Comparison of ENCODE assay signal across 8 cellular contexts in the genomic region with DNA sequence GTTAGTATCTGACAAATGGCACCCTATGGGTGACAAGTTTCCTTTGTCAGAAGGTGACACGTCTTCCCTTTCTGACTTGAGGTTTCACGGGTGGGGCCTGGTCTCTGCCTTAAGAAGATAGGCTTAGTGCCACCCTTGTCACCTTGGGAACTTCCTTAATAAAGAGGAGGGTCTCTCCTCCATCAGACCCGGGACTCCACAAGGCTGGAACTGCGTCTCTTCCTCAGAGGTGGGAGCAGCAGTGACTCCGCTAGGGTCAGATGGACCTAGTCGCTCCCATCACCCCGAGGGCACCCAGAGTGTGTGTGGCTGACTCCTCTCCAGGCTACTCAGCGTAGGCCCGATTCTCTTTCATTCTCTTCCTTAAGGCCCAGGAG.
DNase-seq lines count a peak whose midpoint lies in the region; ATAC-seq and TF ChIP-seq lines count a peak whose summit lies in the region.

No MANE protein-coding gene starts in this region.

- H3K4me1 Mint-ChIP-seq in activated naive CD4-positive, alpha-beta T cell treated with anti-CD3 and anti-CD28 coated beads, Interleukin-2, amount 10 ng/mL, durations not matched to agents 7 days and 5 days, result peaks cover 33% of the 10 kb centered on the region
- H3K4me1 Mint-ChIP-seq in stimulated activated naive CD8-positive, alpha-beta T cell treated with anti-CD3 and anti-CD28 coated beads, Interleukin-15, amount 100 ng/mL, for 72 hours, result peaks cover 28% of the 10 kb centered on the region

- DNase-seq in activated naive CD4-positive, alpha-beta T cell treated with anti-CD3 and anti-CD28 coated beads, Interleukin-2, amount 10 ng/mL, durations not matched to agents 7 days and 5 days, result peak; percentile 42
- DNase-seq in iPS-NIHi7 (ENCODE audit: extremely low spot score) (peak; percentile 18), NCI-H2196 treated with DMSO at 0.1 percent for 48 hours (lab: John Stamatoyannopoulos, UW; ENCODE audit: unreplicated experiment) (no peak), DMS79 treated with DMSO at 0.1 percent for 48 hours (lab: John Stamatoyannopoulos, UW) (no peak)
- no peak for DNase-seq in stimulated activated naive CD8-positive, alpha-beta T cell treated with anti-CD3 and anti-CD28 coated beads, Interleukin-15, amount 100 ng/mL, for 72 hours

- H3K36me3 Mint-ChIP-seq in activated naive CD4-positive, alpha-beta T cell treated with anti-CD3 and anti-CD28 coated beads, Interleukin-2, amount 10 ng/mL, durations not matched to agents 7 days and 5 days, result peaks cover 6% of the 10 kb centered on the region

- peak; percentile 10 for ATAC-seq in HG03103 (IDR thresholded peaks at IDR 0.05; ENCODE audit: low read depth, unreplicated experiment)
- peak; percentile 11 for ATAC-seq in stimulated activated naive CD8-positive, alpha-beta T cell treated with anti-CD3 and anti-CD28 coated beads, Interleukin-15, amount 100 ng/mL, for 72 hours
- no peak for ATAC-seq in GM21390 (IDR thresholded peaks at IDR 0.05; ENCODE audit: unreplicated experiment)

- peak overlapping the region; percentile 86 for H3K27ac Mint-ChIP-seq in activated naive CD4-positive, alpha-beta T cell treated with anti-CD3 and anti-CD28 coated beads, Interleukin-2, amount 10 ng/mL, durations not matched to agents 7 days and 5 days
- H3K27ac Mint-ChIP-seq in stimulated activated naive CD8-positive, alpha-beta T cell treated with anti-CD3 and anti-CD28 coated beads, Interleukin-15, amount 100 ng/mL, for 72 hours, result peak overlapping the region; percentile 84 to 96

- peak overlapping the region; percentile 98 for H3K4me3 Mint-ChIP-seq in activated naive CD4-positive, alpha-beta T cell treated with anti-CD3 and anti-CD28 coated beads, Interleukin-2, amount 10 ng/mL, durations not matched to agents 7 days and 5 days
- peak overlapping the region; percentile 93 to 96 for H3K4me3 Mint-ChIP-seq in stimulated activated naive CD8-positive, alpha-beta T cell treated with anti-CD3 and anti-CD28 coated beads, Interleukin-15, amount 100 ng/mL, for 72 hours

- TF ChIP-seq CTCF in C4-2B (conservative IDR thresholded peaks at IDR 0.05), result no peak

- no peaks in the 10 kb centered on the region for H3K9me3 Mint-ChIP-seq in activated naive CD4-positive, alpha-beta T cell treated with anti-CD3 and anti-CD28 coated beads, Interleukin-2, amount 10 ng/mL, durations not matched to agents 7 days and 5 days
- H3K9me3 Mint-ChIP-seq in stimulated activated naive CD8-positive, alpha-beta T cell treated with anti-CD3 and anti-CD28 coated beads, Interleukin-15, amount 100 ng/mL, for 72 hours, result no peaks in the 10 kb centered on the region

- peak overlapping the region; percentile 68; the same call in 1 of the 2 replicates for H3K27ac ChIP-seq in C4-2B

- peaks cover 6% of the 10 kb centered on the region for H3K27me3 Mint-ChIP-seq in activated naive CD4-positive, alpha-beta T cell treated with anti-CD3 and anti-CD28 coated beads, Interleukin-2, amount 10 ng/mL, durations not matched to agents 7 days and 5 days
- no peaks in the 10 kb centered on the region for H3K27me3 Mint-ChIP-seq in stimulated activated naive CD8-positive, alpha-beta T cell treated with anti-CD3 and anti-CD28 coated beads, Interleukin-15, amount 100 ng/mL, for 72 hours

- CTCF ChIA-PET in activated naive CD4-positive, alpha-beta T cell treated with anti-CD3 and anti-CD28 coated beads, Interleukin-2, amount 10 ng/mL, durations not matched to agents 7 days and 5 days (lab: Charles Lee), result interaction anchor here (1.0 to 3.4 kb wide), 4 partner anchors 9 to 323 kb away, joined by 3 to 9 read pairs (median 3); no protein-coding TSS in a partner anchor

Comparison
In these comparisons a context has a peak if more than half of its experiments do, and no peak if none do; other contexts are left out.
1. DNase-seq: peak in activated naive CD4-positive, alpha-beta T cell treated with anti-CD3 and anti-CD28 coated beads, Interleukin-2, amount 10 ng/mL, durations not matched to agents 7 days and 5 days (single experiment) and iPS-NIHi7 (single experiment); none in stimulated activated naive CD8-positive, alpha-beta T cell treated with anti-CD3 and anti-CD28 coated beads, Interleukin-15, amount 100 ng/mL, for 72 hours (0 of 2), NCI-H2196 treated with DMSO at 0.1 percent for 48 hours (single experiment) and DMS79 treated with DMSO at 0.1 percent for 48 hours (single experiment).